In the genomic region with DNA sequence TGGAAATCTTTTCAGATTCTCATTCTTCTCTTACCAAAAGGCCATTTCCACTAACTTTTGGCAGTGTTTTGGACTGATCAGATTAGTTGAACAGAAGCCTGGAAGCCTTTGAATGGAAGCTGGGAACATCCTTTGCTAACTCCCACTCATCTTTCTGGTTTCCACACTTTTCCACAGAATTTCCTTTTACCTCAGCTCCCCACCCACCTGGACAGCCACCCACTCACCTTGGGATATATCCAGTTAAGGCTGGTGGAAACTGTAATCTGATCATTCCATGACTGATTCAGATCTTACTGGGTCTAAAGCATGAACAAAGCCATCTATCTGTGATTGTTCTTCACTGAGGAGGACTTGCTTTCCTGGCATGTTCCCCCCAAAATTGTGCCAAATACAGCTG, we compare ENCODE assay signal across 20 cellular contexts.
DNase-seq lines count a peak whose midpoint lies in the region; ATAC-seq, FAIRE-seq and TF ChIP-seq lines count a peak whose summit lies in the region.
"Had no signal": no experiment of that assay in that cellular context is flagged by ENCODE, and none has a peak within 500 bp of the region (broad histone marks: within the 10 kb centered on the region; RNA-seq: fewer than 3 reads in every experiment).

No MANE protein-coding gene starts in this region.

- peak; percentile 66 for FAIRE-seq in GM12891 (lab: Jason Lieb, UNC)
- peak; percentile 5 for FAIRE-seq in astrocyte (lab: Jason Lieb, UNC)
- FAIRE-seq: H1 had no signal

- no peak for TF ChIP-seq CTCF in 22Rv1 (IDR thresholded peaks at IDR 0.05)
- TF ChIP-seq CTCF in astrocyte (IDR thresholded peaks at IDR 0.05; ENCODE audit: insufficient read depth, low read depth, low read length): no peak
- no peak for TF ChIP-seq CTCF in parathyroid adenoma (IDR thresholded peaks at IDR 0.05)

- in situ Hi-C loops in G401 (cut with HindIII; ENCODE audit: low sequenced_read_pairs): no loop called here

- no peaks in the 10 kb centered on the region for H3K4me1 ChIP-seq in astrocyte (ENCODE audit: insufficient read depth, low read length)
- peaks cover 39% of the 10 kb centered on the region for H3K4me1 ChIP-seq in parathyroid adenoma
- H3K4me1 ChIP-seq: BLaER1, Caco-2 had no signal

- no peak for TF ChIP-seq POLR2A in GM12891 (IDR thresholded peaks at IDR 0.05; ENCODE audit: low read depth, low read length)

- no peaks in the 10 kb centered on the region for H3K36me3 Mint-ChIP-seq in astrocyte (ENCODE audit: low read depth, unreplicated experiment)
- H3K36me3 Mint-ChIP-seq in naive thymus-derived CD8-positive, alpha-beta T cell: no peaks in the 10 kb centered on the region
- H3K36me3 Mint-ChIP-seq: CD4-positive, CD25-positive, alpha-beta regulatory T cell; CD8-positive, alpha-beta T cell had no signal

- H2AFZ ChIP-seq in astrocyte (ENCODE audit: low read depth, low read length): no peak overlapping the region
- H2AFZ ChIP-seq in parathyroid adenoma: peak overlapping the region; percentile 55
- H2AFZ ChIP-seq: GM23248 had no signal

- no peaks in the 10 kb centered on the region for H3K27me3 ChIP-seq in astrocyte (ENCODE audit: insufficient read depth, low read length)
- no peaks in the 10 kb centered on the region for H3K27me3 ChIP-seq in parathyroid adenoma (ENCODE audit: control insufficient read depth, insufficient read depth, low read length)
- H3K27me3 ChIP-seq: BLaER1 had no signal

- no peak overlapping the region for H3K4me2 ChIP-seq in astrocyte (ENCODE audit: low read length)
- no peak overlapping the region for H3K4me2 ChIP-seq in parathyroid adenoma (ENCODE audit: low read length)
- H3K4me2 ChIP-seq: BLaER1 had no signal

- no peaks in the 10 kb centered on the region for H4K20me1 ChIP-seq in astrocyte (ENCODE audit: insufficient read depth, low read length)
- H4K20me1 ChIP-seq: BLaER1 had no signal

- no peak for DNase-seq in GM12891 (ENCODE audit: insufficient read length, low spot score)
- DNase-seq in astrocyte (ENCODE audit: low read depth): peak; percentile 16
- no peak for DNase-seq in G401 (ENCODE audit: low spot score)
- DNase-seq in nucleus accumbens (lab: John Stamatoyannopoulos, UW): no peak
- DNase-seq in naive thymus-derived CD8-positive, alpha-beta T cell: no peak
- DNase-seq: Caco-2; CD4-positive, CD25-positive, alpha-beta regulatory T cell; CD8-positive, alpha-beta T cell; DMS153; DND-41; GDM1; GM23248; H7; HCEC 1CT had no signal

- no peaks in the 10 kb centered on the region for H3K9me3 Mint-ChIP-seq in astrocyte (ENCODE audit: unreplicated experiment)
- H3K9me3 Mint-ChIP-seq in naive thymus-derived CD8-positive, alpha-beta T cell: peaks cover 0 to 8% (median 0%) of the 10 kb centered on the region in 9 donors
- H3K9me3 Mint-ChIP-seq: CD8-positive, alpha-beta T cell had no signal

- H3K4me3 Mint-ChIP-seq in astrocyte (ENCODE audit: unreplicated experiment): no peak overlapping the region
- no peak overlapping the region for H3K4me3 Mint-ChIP-seq in naive thymus-derived CD8-positive, alpha-beta T cell
- H3K4me3 Mint-ChIP-seq: B cell; CD4-positive, CD25-positive, alpha-beta regulatory T cell; CD8-positive, alpha-beta T cell had no signal

- H3K27ac Mint-ChIP-seq in astrocyte (ENCODE audit: unreplicated experiment): no peak overlapping the region
- H3K27ac Mint-ChIP-seq in naive thymus-derived CD8-positive, alpha-beta T cell: no peak overlapping the region
- H3K27ac Mint-ChIP-seq: B cell; CD4-positive, CD25-positive, alpha-beta regulatory T cell; CD8-positive, alpha-beta T cell had no signal

- H3K9ac ChIP-seq in astrocyte (ENCODE audit: low read length): no peak overlapping the region
- no peak overlapping the region for H3K9ac ChIP-seq in parathyroid adenoma
- H3K9ac ChIP-seq: BLaER1, GM23248 had no signal

- H3K27me3 Mint-ChIP-seq in astrocyte (ENCODE audit: low read depth, unreplicated experiment): no peaks in the 10 kb centered on the region
- H3K27me3 Mint-ChIP-seq in naive thymus-derived CD8-positive, alpha-beta T cell: peaks cover 5 to 33% (median 14%) of the 10 kb centered on the region in 5 donors
- H3K27me3 Mint-ChIP-seq: B cell had no signal

- H3K4me3 ChIP-seq in astrocyte (ENCODE audit: insufficient read depth, low read depth, low read length) (no peak overlapping the region), parathyroid adenoma (ENCODE audit: low read depth, low read length) (no peak overlapping the region)
- H3K4me3 ChIP-seq: BLaER1, GM23248 had no signal

- H3K36me3 ChIP-seq in astrocyte (ENCODE audit: insufficient read depth, low read length) (no peaks in the 10 kb centered on the region), parathyroid adenoma (ENCODE audit: control insufficient read depth, insufficient read depth, low read length) (no peaks in the 10 kb centered on the region)
- H3K36me3 ChIP-seq: BLaER1 had no signal

- H3K79me2 ChIP-seq in astrocyte (ENCODE audit: insufficient read depth, low read length) (no peaks in the 10 kb centered on the region), parathyroid adenoma (no peaks in the 10 kb centered on the region)

- H3K9me3 ChIP-seq in astrocyte (ENCODE audit: insufficient read depth, low read depth, low read length): no peaks in the 10 kb centered on the region
- no peaks in the 10 kb centered on the region for H3K9me3 ChIP-seq in parathyroid adenoma (ENCODE audit: control insufficient read depth, low read length)
- H3K9me3 ChIP-seq: BLaER1, Caco-2 had no signal

- POLR2A ChIA-PET in naive thymus-derived CD8-positive, alpha-beta T cell (lab: Charles Lee): interaction anchor here (0.6 kb wide), 1 partner anchor 39 kb away, joined by 5 read pairs; no protein-coding TSS in a partner anchor

- no peaks in the 10 kb centered on the region for H3K4me1 Mint-ChIP-seq in astrocyte (ENCODE audit: low read depth, unreplicated experiment)
- no peaks in the 10 kb centered on the region for H3K4me1 Mint-ChIP-seq in naive thymus-derived CD8-positive, alpha-beta T cell
- H3K4me1 Mint-ChIP-seq: CD4-positive, CD25-positive, alpha-beta regulatory T cell had no signal

- ATAC-seq in naive thymus-derived CD8-positive, alpha-beta T cell: no peak
- ATAC-seq: CD8-positive, alpha-beta T cell had no signal

- H3K27ac ChIP-seq in 22Rv1: peak overlapping the region; percentile 35; the same call in 1 of the 2 replicates
- no peak overlapping the region for H3K27ac ChIP-seq in astrocyte (ENCODE audit: low read depth, low read length)
- peak overlapping the region; percentile 58 for H3K27ac ChIP-seq in parathyroid adenoma
- H3K27ac ChIP-seq: BLaER1, C4-2B, GM23248 had no signal

TF ChIP-seq in GM12891, 5 proteins besides CTCF, POLR2A, EP300 and RAD21:
- TF ChIP-seq POU2F2 (IDR thresholded peaks at IDR 0.05; ENCODE audit: low read depth, low read length) (no peak), PAX5 (IDR thresholded peaks at IDR 0.05; ENCODE audit: insufficient read depth, low read length, severe bottlenecking) (no peak), SPI1 (IDR thresholded peaks at IDR 0.05; ENCODE audit: low read depth, low read length) (no peak), POLR2AphosphoS5 (IDR thresholded peaks at IDR 0.05; ENCODE audit: low read depth, low read length) (no peak), TAF1 (IDR thresholded peaks at IDR 0.05; ENCODE audit: low read depth, low read length) (no peak)
